Comparison of ENCODE assay signal across 14 cellular contexts in genomic region chr10:99433378-99434020, GRCh38. TPM values are rescaled to one million over a fixed set of nuclear protein-coding genes. Genes with fewer than 3 reads are reported as not detected.
DNase-seq lines count a peak whose midpoint lies in the region; ATAC-seq, FAIRE-seq and TF ChIP-seq lines count a peak whose summit lies in the region.
"Had no signal": no experiment of that assay in that cellular context is flagged by ENCODE, and none has a peak within 500 bp of the region (broad histone marks: within the 10 kb centered on the region; RNA-seq: fewer than 3 reads in every experiment).

No MANE protein-coding gene starts in this region.

- DNase-seq in GM12891 (ENCODE audit: insufficient read length, low spot score) (no peak), T-helper 17 cell (no peak), hepatocyte (ENCODE audit: low spot score) (no peak), AG08395 (ENCODE audit: low spot score) (no peak)
- DNase-seq: activated CD4-positive, alpha-beta T cell treated with anti-CD3 and anti-CD28 coated beads for 4 hours; activated naive CD4-positive, alpha-beta T cell; CD4-positive, CD25-positive, alpha-beta regulatory T cell; left colon; Peyer's patch had no signal

- H3K27ac Mint-ChIP-seq in T-helper 17 cell: peak overlapping the region; percentile 4

- H2AFZ ChIP-seq in hepatocyte: no peak overlapping the region

- H3K27me3 Mint-ChIP-seq in T-helper 17 cell: no peaks in the 10 kb centered on the region
- H3K27me3 Mint-ChIP-seq: CD4-positive, CD25-positive, alpha-beta regulatory T cell had no signal

- H3K27ac ChIP-seq in 22Rv1: 0 out of 2 replicates have a peak overlapping the region, but pooled peaks have one; percentile 2
- no peak overlapping the region for H3K27ac ChIP-seq in hepatocyte

- peaks cover 37% of the 10 kb centered on the region for H3K79me2 ChIP-seq in hepatocyte

- no peak for FAIRE-seq in GM12891 (lab: Jason Lieb, UNC)

- peaks cover 26% of the 10 kb centered on the region for H3K4me1 Mint-ChIP-seq in T-helper 17 cell

- no peaks in the 10 kb centered on the region for H3K27me3 ChIP-seq in hepatocyte
- H3K27me3 ChIP-seq: Peyer's patch had no signal

- H3K36me3 Mint-ChIP-seq in T-helper 17 cell (ENCODE audit: low read depth): no peaks in the 10 kb centered on the region

- TF ChIP-seq CTCF in 22Rv1 (IDR thresholded peaks at IDR 0.05) (peak; percentile 34; the same call in 1 of the 2 replicates), hepatocyte (IDR thresholded peaks at IDR 0.05; ENCODE audit: poor library complexity) (peak; percentile 21)

- no peak overlapping the region for H3K4me3 ChIP-seq in hepatocyte
- H3K4me3 ChIP-seq: Peyer's patch had no signal

- no peak for TF ChIP-seq POLR2A in GM12891 (IDR thresholded peaks at IDR 0.05; ENCODE audit: low read depth, low read length)

- no peaks in the 10 kb centered on the region for H3K36me3 ChIP-seq in hepatocyte (replicated peaks; ENCODE audit: insufficient read depth, low read depth)
- H3K36me3 ChIP-seq: Peyer's patch had no signal

- no peaks in the 10 kb centered on the region for H3K9me2 ChIP-seq in hepatocyte (replicated peaks; ENCODE audit: insufficient read depth)

- no peaks in the 10 kb centered on the region for H4K20me1 ChIP-seq in hepatocyte (ENCODE audit: insufficient read depth, poor library complexity, severe bottlenecking)

- H3K4me2 ChIP-seq in hepatocyte: no peak overlapping the region

- WGBS in hepatocyte (ENCODE audit: low lambda C conversion rate, missing lambda C conversion rate): 41% methylated on average over 1 of the region's 1 CpG

- ATAC-seq in T-helper 17 cell: no peak
- ATAC-seq in HG03457 (IDR thresholded peaks at IDR 0.05; ENCODE audit: unreplicated experiment): no peak
- ATAC-seq in HG02973 (IDR thresholded peaks at IDR 0.05; ENCODE audit: unreplicated experiment): no peak
- ATAC-seq in GM18502 (IDR thresholded peaks at IDR 0.05; ENCODE audit: poor library complexity, unreplicated experiment): no peak
- ATAC-seq: left colon, sciatic nerve had no signal

- no peaks in the 10 kb centered on the region for H3K9me3 ChIP-seq in T-helper 17 cell (ENCODE audit: control insufficient read depth, low read length, poor library complexity, severe bottlenecking)
- no peaks in the 10 kb centered on the region for H3K9me3 ChIP-seq in hepatocyte (ENCODE audit: low read depth)
- H3K9me3 ChIP-seq: Peyer's patch had no signal

- peaks cover 8% of the 10 kb centered on the region for H3K4me1 ChIP-seq in hepatocyte (ENCODE audit: insufficient read depth)

- no peak overlapping the region for H3K4me3 Mint-ChIP-seq in T-helper 17 cell

TF ChIP-seq in GM12891, 5 proteins besides CTCF, POLR2A, EP300 and RAD21:
- TF ChIP-seq SPI1 (IDR thresholded peaks at IDR 0.05; ENCODE audit: low read depth, low read length) (peak; percentile 60), TAF1 (IDR thresholded peaks at IDR 0.05; ENCODE audit: low read depth, low read length) (no peak), PAX5 (IDR thresholded peaks at IDR 0.05; ENCODE audit: insufficient read depth, low read length, severe bottlenecking) (no peak), POU2F2 (IDR thresholded peaks at IDR 0.05; ENCODE audit: low read depth, low read length) (no peak), POLR2AphosphoS5 (IDR thresholded peaks at IDR 0.05; ENCODE audit: low read depth, low read length) (no peak)

RNA-seq across cellular contexts. Expression of gene GOT1, which starts 3.1 kb away (rescaled TPM):
- 22.5 TPM for polyA plus RNA-seq in GM12891 (2012; ENCODE audit: low read depth, missing spikeins)
- total RNA-seq in T-helper 17 cell (1 to 10 TPM; 7.0 to 7.7 TPM), hepatocyte (51.1 and 59.0 TPM in 2 replicates)
- polyA plus RNA-seq in hepatocyte: 53.1 and 60.8 TPM in 2 replicates
